In the genomic region with DNA sequence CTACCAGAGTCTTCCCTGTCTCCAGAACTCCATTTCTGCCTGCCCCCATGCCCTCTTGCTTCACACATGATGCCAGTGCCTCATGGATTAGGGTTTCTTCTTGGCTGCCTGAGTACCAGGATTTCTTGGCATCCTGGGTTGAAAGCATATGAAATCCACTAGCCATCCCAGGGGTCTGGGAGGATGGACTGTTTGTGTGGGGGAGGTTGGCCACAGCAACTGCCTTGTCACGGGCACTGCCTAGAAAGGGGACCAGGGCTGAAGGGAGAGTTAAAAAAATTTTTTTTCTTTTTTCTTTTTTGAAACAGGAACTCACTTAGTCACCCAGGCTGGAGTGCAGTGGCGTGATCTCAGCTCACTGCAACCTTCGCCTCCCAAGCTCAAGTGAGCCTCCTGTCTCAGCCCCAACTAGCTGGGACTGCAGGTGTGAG, we compare ENCODE assay signal across 13 cellular contexts. TPM values are rescaled to one million over a fixed set of nuclear protein-coding genes. Genes with fewer than 3 reads are reported as not detected.
A peak's percentile ranks its signal among the peaks of the same experiment; 100 is the strongest.
DNase-seq lines count a peak whose midpoint lies in the region; ATAC-seq and TF ChIP-seq lines count a peak whose summit lies in the region.
"Had no signal": no experiment of that assay in that cellular context is flagged by ENCODE, and none has a peak within 500 bp of the region (broad histone marks: within the 10 kb centered on the region; RNA-seq: fewer than 3 reads in every experiment).

No MANE protein-coding gene starts in this region.

- H3K4me3 ChIP-seq in right atrium auricular region (no peak overlapping the region), heart right ventricle (no peak overlapping the region), fibroblast of pulmonary artery (replicated peaks; ENCODE audit: low read depth, low read length) (no peak overlapping the region), tibial artery (no peak overlapping the region)
- H3K4me3 ChIP-seq: heart left ventricle, SK-N-MC had no signal

- H3K36me3 ChIP-seq in right atrium auricular region (no peaks in the 10 kb centered on the region), heart right ventricle (peaks cover 0 to 13% (median 5%) of the 10 kb centered on the region in 9 donors), tibial artery (peaks cover 0 to 20% (median 7%) of the 10 kb centered on the region in 3 donors)

- H3K9me3 Mint-ChIP-seq in WTC11, result no peaks in the 10 kb centered on the region
- H3K9me3 Mint-ChIP-seq: memory B cell had no signal

- TF ChIP-seq CTCF in right atrium auricular region (IDR thresholded peaks at IDR 0.05) (no peak), heart right ventricle (IDR thresholded peaks at IDR 0.05) (no peak), WTC11 (IDR thresholded peaks at IDR 0.05) (no peak), fibroblast of pulmonary artery (IDR thresholded peaks at IDR 0.05; ENCODE audit: low read length, missing control alignments) (no peak), tibial artery (IDR thresholded peaks at IDR 0.05) (no peak)

- intact Hi-C loops in heart right ventricle (cut with DNase I), result loop anchor here in 1 of 10 donors (5.0 kb wide), 1 partner anchor 116 kb away; a partner anchor contains a TSS
- intact Hi-C loops in tibial artery (cut with DNase I; ENCODE audit: low total_unique reads), result no loop called here

- no peaks in the 10 kb centered on the region for H3K27me3 ChIP-seq in right atrium auricular region
- no peaks in the 10 kb centered on the region for H3K27me3 ChIP-seq in heart right ventricle
- H3K27me3 ChIP-seq in tibial artery, result no peaks in the 10 kb centered on the region
- H3K27me3 ChIP-seq: heart left ventricle had no signal

- CTCF ChIA-PET in WTC11 (lab: Charles Lee), result no interaction called here

- POLR2A ChIA-PET in WTC11 (lab: Charles Lee), result no interaction called here

- H3K27ac ChIP-seq in right atrium auricular region (peak overlapping the region; percentile 16 to 35), heart right ventricle (no peak overlapping the region), tibial artery (peak overlapping the region; percentile 66 to 92), substantia nigra (ENCODE audit: low read depth, low read length, poor library complexity, severe bottlenecking) (no peak overlapping the region)
- H3K27ac ChIP-seq: SK-N-MC had no signal

- 86 to 89% methylated on average over 3 of the region's 3 CpGs for WGBS in heart right ventricle, 2 donors

- no peak for TF ChIP-seq POLR2A in GM18505 (IDR thresholded peaks at IDR 0.05; ENCODE audit: borderline replicate concordance, extremely low read depth, insufficient read depth, insufficient read length)

- DNase-seq in right atrium auricular region (ENCODE audit: low spot score) (no peak), heart right ventricle (no peak), WTC11 (ENCODE audit: low spot score) (no peak), fibroblast of pulmonary artery (ENCODE audit: low read depth) (peak; percentile 33), tibial artery (peak; percentile 52 to 82), substantia nigra (lab: John Stamatoyannopoulos, UW) (no peak), NCI-H510A treated with DMSO at 0.1 percent for 48 hours (lab: John Stamatoyannopoulos, UW) (no peak)
- DNase-seq: NCI-H1105 treated with DMSO at 0.1 percent for 48 hours, NCI-H748 treated with DMSO at 0.1 percent for 48 hours had no signal

- H3K4me3 Mint-ChIP-seq in WTC11, result no peak overlapping the region
- H3K4me3 Mint-ChIP-seq: memory B cell had no signal

- H3K36me3 Mint-ChIP-seq in WTC11, result no peaks in the 10 kb centered on the region

- H3K4me1 ChIP-seq in right atrium auricular region (peaks cover 0 to 49% of the 10 kb centered on the region in 2 donors), heart right ventricle (peaks cover 2 to 44% (median 23%) of the 10 kb centered on the region in 9 donors), tibial artery (peaks cover 0 to 75% (median 53%) of the 10 kb centered on the region in 4 donors)

- H3K9me3 ChIP-seq in right atrium auricular region (no peaks in the 10 kb centered on the region), heart right ventricle (no peaks in the 10 kb centered on the region), tibial artery (no peaks in the 10 kb centered on the region)
- H3K9me3 ChIP-seq: heart left ventricle had no signal

- peaks cover 9% of the 10 kb centered on the region for H3K4me1 Mint-ChIP-seq in WTC11

- H3K27ac Mint-ChIP-seq in WTC11, result peak overlapping the region; percentile 57; the same call in 1 of the 2 replicates
- H3K27ac Mint-ChIP-seq: memory B cell had no signal

- no peaks in the 10 kb centered on the region; the same call in 1 of the 2 replicates for H3K27me3 Mint-ChIP-seq in WTC11 (ENCODE audit: low read depth)

- ATAC-seq in heart right ventricle (no peak), WTC11 (no peak), GM18505 (IDR thresholded peaks at IDR 0.05; ENCODE audit: unreplicated experiment) (no peak)
- ATAC-seq: heart left ventricle had no signal

TF ChIP-seq in WTC11, 78 proteins besides CTCF, POLR2A, EP300 and RAD21 (continues in another document):
- no peak for TF ChIP-seq TCF7 (CRISPR knock-in tag; IDR thresholded peaks at IDR 0.05; ENCODE audit: low read depth)
- no peak for TF ChIP-seq RELA (CRISPR knock-in tag; IDR thresholded peaks at IDR 0.05; ENCODE audit: borderline replicate concordance)
- TF ChIP-seq, protein P1, sequence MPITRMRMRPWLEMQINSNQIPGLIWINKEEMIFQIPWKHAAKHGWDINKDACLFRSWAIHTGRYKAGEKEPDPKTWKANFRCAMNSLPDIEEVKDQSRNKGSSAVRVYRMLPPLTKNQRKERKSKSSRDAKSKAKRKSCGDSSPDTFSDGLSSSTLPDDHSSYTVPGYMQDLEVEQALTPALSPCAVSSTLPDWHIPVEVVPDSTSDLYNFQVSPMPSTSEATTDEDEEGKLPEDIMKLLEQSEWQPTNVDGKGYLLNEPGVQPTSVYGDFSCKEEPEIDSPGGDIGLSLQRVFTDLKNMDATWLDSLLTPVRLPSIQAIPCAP (CRISPR knock-in tag; IDR thresholded peaks at IDR 0.05), result no peak
- TF ChIP-seq, protein P2, sequence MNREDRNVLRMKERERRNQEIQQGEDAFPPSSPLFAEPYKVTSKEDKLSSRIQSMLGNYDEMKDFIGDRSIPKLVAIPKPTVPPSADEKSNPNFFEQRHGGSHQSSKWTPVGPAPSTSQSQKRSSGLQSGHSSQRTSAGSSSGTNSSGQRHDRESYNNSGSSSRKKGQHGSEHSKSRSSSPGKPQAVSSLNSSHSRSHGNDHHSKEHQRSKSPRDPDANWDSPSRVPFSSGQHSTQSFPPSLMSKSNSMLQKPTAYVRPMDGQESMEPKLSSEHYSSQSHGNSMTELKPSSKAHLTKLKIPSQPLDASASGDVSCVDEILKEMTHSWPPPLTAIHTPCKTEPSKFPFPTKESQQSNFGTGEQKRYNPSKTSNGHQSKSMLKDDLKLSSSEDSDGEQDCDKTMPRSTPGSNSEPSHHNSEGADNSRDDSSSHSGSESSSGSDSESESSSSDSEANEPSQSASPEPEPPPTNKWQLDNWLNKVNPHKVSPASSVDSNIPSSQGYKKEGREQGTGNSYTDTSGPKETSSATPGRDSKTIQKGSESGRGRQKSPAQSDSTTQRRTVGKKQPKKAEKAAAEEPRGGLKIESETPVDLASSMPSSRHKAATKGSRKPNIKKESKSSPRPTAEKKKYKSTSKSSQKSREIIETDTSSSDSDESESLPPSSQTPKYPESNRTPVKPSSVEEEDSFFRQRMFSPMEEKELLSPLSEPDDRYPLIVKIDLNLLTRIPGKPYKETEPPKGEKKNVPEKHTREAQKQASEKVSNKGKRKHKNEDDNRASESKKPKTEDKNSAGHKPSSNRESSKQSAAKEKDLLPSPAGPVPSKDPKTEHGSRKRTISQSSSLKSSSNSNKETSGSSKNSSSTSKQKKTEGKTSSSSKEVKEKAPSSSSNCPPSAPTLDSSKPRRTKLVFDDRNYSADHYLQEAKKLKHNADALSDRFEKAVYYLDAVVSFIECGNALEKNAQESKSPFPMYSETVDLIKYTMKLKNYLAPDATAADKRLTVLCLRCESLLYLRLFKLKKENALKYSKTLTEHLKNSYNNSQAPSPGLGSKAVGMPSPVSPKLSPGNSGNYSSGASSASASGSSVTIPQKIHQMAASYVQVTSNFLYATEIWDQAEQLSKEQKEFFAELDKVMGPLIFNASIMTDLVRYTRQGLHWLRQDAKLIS (CRISPR knock-in tag; IDR thresholded peaks at IDR 0.05; ENCODE audit: borderline replicate concordance), result no peak
- no peak for TF ChIP-seq FOXK1 (CRISPR knock-in tag; IDR thresholded peaks at IDR 0.05)
- TF ChIP-seq, protein P3, sequence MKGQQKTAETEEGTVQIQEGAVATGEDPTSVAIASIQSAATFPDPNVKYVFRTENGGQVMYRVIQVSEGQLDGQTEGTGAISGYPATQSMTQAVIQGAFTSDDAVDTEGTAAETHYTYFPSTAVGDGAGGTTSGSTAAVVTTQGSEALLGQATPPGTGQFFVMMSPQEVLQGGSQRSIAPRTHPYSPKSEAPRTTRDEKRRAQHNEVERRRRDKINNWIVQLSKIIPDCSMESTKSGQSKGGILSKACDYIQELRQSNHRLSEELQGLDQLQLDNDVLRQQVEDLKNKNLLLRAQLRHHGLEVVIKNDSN (CRISPR knock-in tag; IDR thresholded peaks at IDR 0.05), result no peak
- no peak for TF ChIP-seq TP53 (CRISPR knock-in tag; IDR thresholded peaks at IDR 0.05)
- TF ChIP-seq TEAD4 (CRISPR knock-in tag; IDR thresholded peaks at IDR 0.05), result no peak
- TF ChIP-seq, protein P4, sequence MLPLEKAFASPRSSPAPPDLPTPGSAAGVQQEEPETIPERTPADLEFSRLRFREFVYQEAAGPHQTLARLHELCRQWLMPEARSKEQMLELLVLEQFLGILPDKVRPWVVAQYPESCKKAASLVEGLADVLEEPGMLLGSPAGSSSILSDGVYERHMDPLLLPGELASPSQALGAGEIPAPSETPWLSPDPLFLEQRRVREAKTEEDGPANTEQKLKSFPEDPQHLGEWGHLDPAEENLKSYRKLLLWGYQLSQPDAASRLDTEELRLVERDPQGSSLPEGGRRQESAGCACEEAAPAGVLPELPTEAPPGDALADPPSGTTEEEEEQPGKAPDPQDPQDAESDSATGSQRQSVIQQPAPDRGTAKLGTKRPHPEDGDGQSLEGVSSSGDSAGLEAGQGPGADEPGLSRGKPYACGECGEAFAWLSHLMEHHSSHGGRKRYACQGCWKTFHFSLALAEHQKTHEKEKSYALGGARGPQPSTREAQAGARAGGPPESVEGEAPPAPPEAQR (CRISPR knock-in tag; IDR thresholded peaks at IDR 0.05), result no peak
- no peak for TF ChIP-seq NR2C2 (CRISPR knock-in tag; IDR thresholded peaks at IDR 0.05)
- no peak for TF ChIP-seq ZNF263 (CRISPR knock-in tag; IDR thresholded peaks at IDR 0.05; ENCODE audit: low read depth)

RNA-seq across cellular contexts. Expression of a gene that starts 4.2 kb away (rescaled TPM):
- 1 to 10 TPM; 8.0 to 8.6 TPM for total RNA-seq in right atrium auricular region
- total RNA-seq in heart right ventricle, result 1 to 10 TPM; 3.6 to 6.6 (median 5.2) TPM
- polyA plus RNA-seq in heart right ventricle, result 1 to 10 TPM; 4.1 to 7.3 TPM
- 9.1 to 10.6 TPM (median 9.6 TPM) in 3 replicates for total RNA-seq in WTC11 (2021)

RNA-seq across cellular contexts. Expression of a gene that starts 4.5 kb away (rescaled TPM):
- total RNA-seq in right atrium auricular region (10 to 100 TPM in 1 of 2 donors, 1 to 10 TPM in 1; 9.8 to 12.9 TPM), heart right ventricle (1 to 10 TPM; 4.2 to 9.9 (median 6.7) TPM), WTC11 (2021) (2.8 to 4.0 TPM (median 3.1 TPM) in 3 replicates)
- polyA plus RNA-seq in heart right ventricle, result 1 to 10 TPM; 4.5 to 5.0 TPM

RNA-seq across cellular contexts. Expression of a gene that starts 53.5 kb away (rescaled TPM):
- total RNA-seq in right atrium auricular region (10 to 100 TPM; 16.5 to 22.5 TPM), heart right ventricle (10 to 100 TPM in 9 of 10 donors, 1 to 10 TPM in 1; 9.6 to 19.5 (median 15.5) TPM), WTC11 (2021) (63.8 to 72.2 TPM (median 67.2 TPM) in 3 replicates)
- polyA plus RNA-seq in heart right ventricle, result 10 to 100 TPM; 21.1 to 69.1 TPM

Comparison
In these comparisons a context has a peak if more than half of its experiments do, and no peak if none do; other contexts are left out.
1. H3K27ac ChIP-seq: peak in right atrium auricular region (2 of 2) and tibial artery (2 of 2); none in heart right ventricle (0 of 10) and substantia nigra (single experiment).
2. DNase-seq: peak in fibroblast of pulmonary artery (single experiment) and tibial artery (2 of 2); none in right atrium auricular region (single experiment), heart right ventricle (0 of 2), WTC11 (single experiment), substantia nigra (0 of 49) and NCI-H510A treated with DMSO at 0.1 percent for 48 hours (single experiment).